Comparison of ENCODE assay signal across 27 cellular contexts in genomic region chr2:102939207-102939606, GRCh38.
"Had no signal": no experiment of that assay in that cellular context is flagged by ENCODE, and none has a peak within 500 bp of the region (broad histone marks: within the 10 kb centered on the region; RNA-seq: fewer than 3 reads in every experiment).

No MANE protein-coding gene starts in this region.

- H3K36me3 ChIP-seq: stomach, suprapubic skin, thoracic aorta, thyroid gland, tibial artery, tibial nerve, transverse colon, upper lobe of left lung, upper lobe of right lung, uterus, vagina had no signal

- FAIRE-seq: urothelium cell line had no signal

- ATAC-seq: stimulated activated effector memory CD8-positive, alpha-beta T cell treated with anti-CD3 and anti-CD28 coated beads, Interleukin-12 subunit alpha, Interleukin-12 subunit beta, amount 100 ng/mL, for 72 hours; stimulated activated memory B cell treated with anti-CD40 and anti-IgM and Interleukin-4, amounts not matched to agents 10 μg/mL and 1 μg/mL and 100 μg/mL, for 72 hours; stimulated activated naive B cell treated with anti-CD40 and anti-IgM and Interleukin-4, amounts not matched to agents 10 μg/mL and 1 μg/mL and 100 μg/mL, for 72 hours; stimulated activated naive CD8-positive, alpha-beta T cell treated with anti-CD3 and anti-CD28 coated beads, Interleukin-15, amount 100 ng/mL, for 72 hours; stimulated activated naive CD8-positive, alpha-beta T cell treated with anti-CD3 and anti-CD28 coated beads, Interleukin-15, Interleukin-2, amounts not matched to agents 100 U/mL and 50 U/mL, for 24 hours; upper lobe of right lung had no signal

- DNase-seq: stimulated activated CD4-positive, alpha-beta T cell treated with anti-CD3 and anti-CD28 coated beads, Interleukin-2, amount 100 ng/mL, for 48 hours; stimulated activated CD4-positive, alpha-beta T cell treated with anti-CD3 and anti-CD28 coated beads, Interleukin-4, amount 100 ng/mL, for 1 hour; stimulated activated CD4-positive, alpha-beta T cell treated with anti-CD3 and anti-CD28 coated beads, Interleukin-4, amount 100 ng/mL, for 24 hours; stimulated activated CD4-positive, alpha-beta T cell treated with anti-CD3 and anti-CD28 coated beads, Interleukin-4, amount 100 ng/mL, for 4 hours; stimulated activated CD8-positive, alpha-beta memory T cell treated with anti-CD3 and anti-CD28 coated beads, Interleukin-4, amount 100 ng/mL, for 48 hours; stimulated activated naive B cell treated with anti-CD40 and anti-IgM and Interleukin-4, amounts not matched to agents 10 μg/mL and 1 μg/mL and 100 μg/mL, for 72 hours; stimulated activated naive CD4-positive, alpha-beta T cell; stimulated activated naive CD4-positive, alpha-beta T cell treated with Interleukin-2 at 50 U/mL for 16 hours; stimulated activated naive CD8-positive, alpha-beta T cell treated with anti-CD3 and anti-CD28 coated beads, Interleukin-15, amount 100 ng/mL, for 72 hours; stimulated activated naive CD8-positive, alpha-beta T cell treated with anti-CD3 and anti-CD28 coated beads, Interleukin-15, Interleukin-2, amounts not matched to agents 100 U/mL and 50 U/mL, for 24 hours; stomach; substantia nigra; testis; thyroid gland; tibial artery; transverse colon; trophoblast cell; upper lobe of left lung; upper lobe of right lung; uterus had no signal

- H3K4me1 ChIP-seq: stomach, suprapubic skin, testis, thyroid gland, tibial artery, tibial nerve, transverse colon, upper lobe of left lung, upper lobe of right lung, uterus, vagina had no signal

- H3K27me3 ChIP-seq: stomach, suprapubic skin, testis, thyroid gland, tibial artery, tibial nerve, transverse colon, upper lobe of left lung, upper lobe of right lung, uterus, vagina had no signal

- H3K9me3 ChIP-seq: suprapubic skin, testis, thoracic aorta, thyroid gland, transverse colon, upper lobe of left lung, upper lobe of right lung, uterus, vagina had no signal

- H3K4me3 ChIP-seq: stomach, suprapubic skin, testis, thoracic aorta, thyroid gland, tibial artery, tibial nerve, transverse colon, upper lobe of left lung, upper lobe of right lung, uterus, vagina had no signal

- H3K27ac ChIP-seq: stomach, suprapubic skin, testis, thoracic aorta, thyroid gland, tibial artery, tibial nerve, transverse colon, upper lobe of left lung, upper lobe of right lung, uterus, vagina had no signal
